Comparison of ENCODE assay signal across 8 cellular contexts in the genomic region with DNA sequence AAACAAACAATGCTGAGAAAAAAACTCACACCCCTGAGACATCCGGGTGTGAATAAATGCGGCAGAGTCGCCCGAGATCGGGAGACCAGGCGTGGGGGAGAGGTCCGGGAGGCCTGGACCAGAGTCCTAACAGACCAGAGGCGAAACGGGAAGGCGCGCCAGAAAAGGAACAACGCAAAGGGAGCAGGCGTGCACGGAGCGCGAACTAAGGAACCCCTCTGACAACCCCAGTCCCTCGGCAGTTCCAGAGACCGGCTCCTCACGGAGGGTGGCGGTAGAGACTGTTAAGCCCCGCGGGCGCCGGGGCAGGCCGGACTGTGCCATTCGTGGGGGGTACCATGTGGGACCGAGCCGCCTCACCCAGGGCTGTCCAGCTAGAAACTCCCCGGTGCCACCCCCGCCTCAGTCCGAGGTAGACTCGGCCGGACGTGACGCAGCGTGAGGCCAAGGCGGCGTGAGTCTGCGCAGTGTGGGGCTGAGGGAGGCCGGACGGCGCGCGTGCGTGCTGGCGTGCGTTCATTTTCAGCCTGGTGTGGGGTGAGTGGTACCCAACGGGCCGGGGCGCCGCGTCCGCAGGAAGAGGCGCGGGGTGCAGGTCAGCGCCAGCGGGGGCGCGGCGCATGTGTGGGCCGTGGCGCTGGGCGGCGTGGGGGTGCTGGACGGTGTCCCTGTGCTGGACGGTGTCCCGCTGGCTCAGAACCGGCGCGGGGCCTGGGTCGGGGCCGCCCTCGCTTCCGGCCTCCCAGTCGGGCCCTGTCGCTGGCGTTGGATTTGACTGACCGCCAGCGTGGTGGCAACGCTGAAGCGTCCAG. TPM values are rescaled to one million over a fixed set of nuclear protein-coding genes. Genes with fewer than 3 reads are reported as not detected.
DNase-seq lines count a peak whose midpoint lies in the region; ATAC-seq, FAIRE-seq and TF ChIP-seq lines count a peak whose summit lies in the region.

Gene PARK7 (plus strand): TSS at position 513 of the 812 bp plus-strand sequence. CDS start 1,075 bp downstream, outside the sequence.

- H3K56ac ChIP-seq in IMR-90 (ENCODE audit: extremely low read depth, insufficient read depth, low read length) = peak within 1 kb of the TSS; percentile 99

- peak within 1 kb of the TSS; percentile 85 for H3K4ac ChIP-seq in IMR-90 (ENCODE audit: low read depth, low read length)

- H2BK120ac ChIP-seq in IMR-90 (ENCODE audit: low read depth, low read length) = peak within 1 kb of the TSS; percentile 39

- DNase-seq in DMS153 (lab: John Stamatoyannopoulos, UW) (peak; percentile 99), IMR-90 (peak; percentile 99), OCI-LY7 (ENCODE audit: low spot score) (peak; percentile 99), activated T-cell treated with anti-CD3 and anti-CD28 coated beads for 1 hour (ENCODE audit: low read depth) (peak; percentile 99), endothelial cell of umbilical vein (ENCODE audit: low read depth, low spot score) (peak; percentile 100), middle frontal gyrus (ENCODE audit: extremely low spot score, low spot score) (peak; percentile 98)
- peak; percentile 100 for DNase-seq in stimulated activated CD8-positive, alpha-beta memory T cell treated with anti-CD3 and anti-CD28 coated beads, Interleukin-2, amount 100 ng/mL, for 48 hours (ENCODE audit: low read depth in 2 of 2)

- H4K8ac ChIP-seq in IMR-90 (ENCODE audit: low read depth in 2 of 2, low read length in 2 of 2) = peak within 1 kb of the TSS; percentile 78 to 92

- no peak within 1 kb of the TSS for H2BK20ac ChIP-seq in IMR-90 (ENCODE audit: low read depth, low read length)

- in situ Hi-C loops in IMR-90 (cut with MboI; ENCODE audit: low sequenced_read_pairs) = no loop called here

- CTCF ChIA-PET in IMR-90 (lab: Yijun Ruan, JAX) (interaction anchor here (1.5 kb wide), 1 partner anchor 14 kb away, joined by 5 read pairs; no protein-coding TSS in a partner anchor), OCI-LY7 (lab: Charles Lee; ENCODE audit: unreplicated experiment) (no interaction called here), endothelial cell of umbilical vein (lab: Charles Lee) (interaction anchor here (1.0 to 1.6 kb wide), 2 partner anchors 353 to 388 kb away, joined by 3 read pairs; no protein-coding TSS in a partner anchor)

- H3K4me2 ChIP-seq in IMR-90 (ENCODE audit: low read depth, low read length) (peak within 1 kb of the TSS; percentile 80), OCI-LY7 (ENCODE audit: low read length) (peak within 1 kb of the TSS; percentile 87), endothelial cell of umbilical vein (ENCODE audit: insufficient read depth, low read length) (peak within 1 kb of the TSS; percentile 97)

- TF ChIP-seq POLR2A in IMR-90 (IDR thresholded peaks at IDR 0.05; ENCODE audit: low read depth, low read length) = peak; percentile 98
- peak; percentile 99 for TF ChIP-seq POLR2A in endothelial cell of umbilical vein (IDR thresholded peaks at IDR 0.05; ENCODE audit: low read depth, low read length)

- peak; percentile 55 for TF ChIP-seq RAD21 in IMR-90 (IDR thresholded peaks at IDR 0.05; ENCODE audit: low read length)

- H4K20me1 ChIP-seq in IMR-90 (ENCODE audit: insufficient read depth, low read length) (peaks cover 8% of the 10 kb centered on the region), OCI-LY7 (ENCODE audit: insufficient read depth, low read length) (no peaks in the 10 kb centered on the region; the same call in 1 of the 2 replicates), endothelial cell of umbilical vein (replicated peaks; ENCODE audit: control insufficient read depth, extremely low read depth, insufficient read depth, low read length) (no peaks in the 10 kb centered on the region)

- peak within 1 kb of the TSS; percentile 15; the same call in 1 of the 3 replicates for H2BK15ac ChIP-seq in IMR-90 (ENCODE audit: low read depth, low read length)

- H3K9me3 ChIP-seq in IMR-90 (ENCODE audit: control insufficient read depth, insufficient read depth, low read length) = no peaks in the 10 kb centered on the region
- no peaks in the 10 kb centered on the region for H3K9me3 ChIP-seq in OCI-LY7 (ENCODE audit: low read length)
- no peaks in the 10 kb centered on the region for H3K9me3 ChIP-seq in endothelial cell of umbilical vein (replicated peaks; ENCODE audit: control insufficient read depth, insufficient read depth, low read length)

- H3K4me3 ChIP-seq in IMR-90 (ENCODE audit: insufficient read depth, low read depth, low read length) (peak within 1 kb of the TSS; percentile 79), OCI-LY7 (ENCODE audit: low read depth, low read length, poor library complexity, severe bottlenecking) (peak within 1 kb of the TSS; percentile 84), endothelial cell of umbilical vein (replicated peaks in 1 of 3; ENCODE audit: insufficient read depth in 1 of 3, low read depth in 1 of 3, low read length in 3 of 3) (peak within 1 kb of the TSS; percentile 60 to 91 (median 81))

- intact Hi-C loops in IMR-90 (cut with micrococcal nuclease) = loop anchor here (2.0 kb wide), 1 partner anchor 295 kb away; no protein-coding TSS in a partner anchor
- intact Hi-C loops in OCI-LY7 (cut with micrococcal nuclease; ENCODE audit: unreplicated experiment) = loop anchor here (5.0 kb wide), 1 partner anchor 189 kb away; the partner anchor contains the start of gene VAMP3
- intact Hi-C loops in endothelial cell of umbilical vein (cut with micrococcal nuclease) = loop anchor here (1.0 to 5.0 kb wide), 2 partner anchors 179 to 294 kb away; partner anchors contain the start of gene PER3

- H3K9me1 ChIP-seq in IMR-90 (ENCODE audit: insufficient read depth, low read length) (no peaks in the 10 kb centered on the region; the same call in 1 of the 2 replicates), endothelial cell of umbilical vein (replicated peaks; ENCODE audit: control insufficient read depth, extremely low read depth, insufficient read depth, low read length) (no peaks in the 10 kb centered on the region)

- no peaks in the 10 kb centered on the region for H3K9me2 ChIP-seq in OCI-LY7 (ENCODE audit: insufficient read depth, low read length)

- 0 out of 2 replicates have a peak, but pooled peaks cover under 1% of the 10 kb centered on the region for H3K4me1 ChIP-seq in IMR-90 (ENCODE audit: control insufficient read depth, insufficient read depth, low read length)
- H3K4me1 ChIP-seq in OCI-LY7 (ENCODE audit: insufficient read depth, low read length, poor library complexity, severe bottlenecking) = peaks cover 26% of the 10 kb centered on the region
- H3K4me1 ChIP-seq in endothelial cell of umbilical vein (ENCODE audit: control insufficient read depth, extremely low read depth, insufficient read depth, low read length) = peaks cover 14% of the 10 kb centered on the region

- peak within 1 kb of the TSS; percentile 88 for H3K23ac ChIP-seq in IMR-90 (ENCODE audit: low read depth, low read length)

- POLR2A ChIA-PET in IMR-90 (lab: Charles Lee; ENCODE audit: unreplicated experiment) = no interaction called here
- POLR2A ChIA-PET in OCI-LY7 (lab: Charles Lee) = interaction anchor here (1.4 kb wide), 1 partner anchor 15 kb away, joined by 3 read pairs; no protein-coding TSS in a partner anchor
- POLR2A ChIA-PET in endothelial cell of umbilical vein (lab: Charles Lee) = interaction anchor here (0.6 kb wide), 2 partner anchors 56 to 178 kb away, joined by 5 to 8 read pairs; partner anchors contain the start of gene PER3

- peak within 1 kb of the TSS; percentile 76; the same call in 1 of the 2 replicates for H4K5ac ChIP-seq in IMR-90 (ENCODE audit: low read depth, low read length)

- peak; percentile 84 for FAIRE-seq in endothelial cell of umbilical vein (lab: Jason Lieb, UNC)

- TF ChIP-seq CTCF in IMR-90 (conservative IDR thresholded peaks at IDR 0.05; ENCODE audit: low read depth, low read length) = peak; percentile 67
- TF ChIP-seq CTCF in OCI-LY7 (conservative IDR thresholded peaks at IDR 0.05; ENCODE audit: low read length) = peak; percentile 65
- TF ChIP-seq CTCF in endothelial cell of umbilical vein (IDR thresholded peaks at IDR 0.05; ENCODE audit: extremely low read depth in 1 of 2, insufficient read depth in 1 of 2, low read depth in 1 of 2, low read length in 2 of 2) = peak; percentile 22 to 64

- peaks cover 25 to 47% of the 10 kb centered on the region in 2 experiments for H3K79me1 ChIP-seq in IMR-90 (ENCODE audit: low read depth in 1 of 2, low read length in 2 of 2)

- peaks cover 22% of the 10 kb centered on the region for H3K36me3 ChIP-seq in IMR-90 (ENCODE audit: control insufficient read depth, insufficient read depth, low read length)
- H3K36me3 ChIP-seq in OCI-LY7 (ENCODE audit: insufficient read depth, low read length) = peaks cover 38% of the 10 kb centered on the region
- peaks cover 7 to 13% of the 10 kb centered on the region in 2 experiments for H3K36me3 ChIP-seq in endothelial cell of umbilical vein (ENCODE audit: control insufficient read depth in 2 of 2, extremely low read depth in 1 of 2, insufficient read depth in 2 of 2, low read length in 2 of 2)

- H3K27ac ChIP-seq in IMR-90 (ENCODE audit: insufficient read depth, low read length) (peak within 1 kb of the TSS; percentile 82), OCI-LY7 (ENCODE audit: low read depth, low read length, poor library complexity, severe bottlenecking) (peak within 1 kb of the TSS; percentile 68), endothelial cell of umbilical vein (ENCODE audit: insufficient read depth, low read depth, low read length) (peak within 1 kb of the TSS; percentile 82)

- peaks cover 33% of the 10 kb centered on the region for H3K79me2 ChIP-seq in OCI-LY7 (ENCODE audit: insufficient read depth, low read depth, low read length)
- H3K79me2 ChIP-seq in endothelial cell of umbilical vein (ENCODE audit: control insufficient read depth, insufficient read depth, low read length) = peaks cover 33% of the 10 kb centered on the region

- dilution Hi-C loops in IMR-90 (cut with HindIII; ENCODE audit: low sequenced_read_pairs, unreplicated experiment) = no loop called here
- dilution Hi-C loops in endothelial cell of umbilical vein (cut with MboI; ENCODE audit: extremely low pct_ligation_motif_present, low sequenced_read_pairs) = no loop called here

- peak within 1 kb of the TSS; percentile 70 for H3K18ac ChIP-seq in IMR-90 (ENCODE audit: low read depth, low read length)

- peak within 1 kb of the TSS; percentile 89 for H3K14ac ChIP-seq in IMR-90 (replicated peaks; ENCODE audit: low read depth, low read length)

- H3K27me3 ChIP-seq in IMR-90 (ENCODE audit: control insufficient read depth, insufficient read depth, low read length) (no peaks in the 10 kb centered on the region), endothelial cell of umbilical vein (ENCODE audit: control insufficient read depth in 2 of 2, insufficient read depth in 2 of 2, low read length in 2 of 2) (no peaks in the 10 kb centered on the region)

- 1% methylated on average over 44 of the region's 81 CpGs; no CpG with 5 or more reads in 1 of the 2 experiments for WGBS in IMR-90 (ENCODE audit: extremely low coverage in 2 of 2, insufficient read length in 1 of 2), 2 experiments

- H3K9ac ChIP-seq in IMR-90 (ENCODE audit: low read depth, low read length) (peak within 1 kb of the TSS; percentile 97), endothelial cell of umbilical vein (replicated peaks; ENCODE audit: extremely low read depth, insufficient read depth, low read length) (peak within 1 kb of the TSS; percentile 90)

- peak within 1 kb of the TSS; percentile 93 for H2BK5ac ChIP-seq in IMR-90 (ENCODE audit: low read depth, low read length, poor library complexity, severe bottlenecking)

- BruUV-seq in IMR-90 (replicated peaks; lab: Mats Ljungman, UMichigan) (no TSS peak), OCI-LY7 (replicated peaks; lab: Mats Ljungman, UMichigan) (no TSS peak), endothelial cell of umbilical vein (replicated peaks; lab: Mats Ljungman, UMichigan) (no TSS peak)

- peak within 1 kb of the TSS; percentile 87; the same call in 1 of the 2 replicates for H2AK5ac ChIP-seq in IMR-90 (ENCODE audit: low read depth, low read length)

- H2AK9ac ChIP-seq in IMR-90 (replicated peaks; ENCODE audit: low read depth, low read length, poor library complexity) = peak within 1 kb of the TSS; percentile 66

- H4K91ac ChIP-seq in IMR-90 (ENCODE audit: insufficient read depth, low read depth, low read length) = peak within 1 kb of the TSS; percentile 89

- H2AFZ ChIP-seq in IMR-90 (replicated peaks; ENCODE audit: low read length, poor library complexity) (peak within 1 kb of the TSS; percentile 98), OCI-LY7 (ENCODE audit: low read length) (peak within 1 kb of the TSS; percentile 81), endothelial cell of umbilical vein (ENCODE audit: low read depth, low read length) (peak within 1 kb of the TSS; percentile 70)

- ATAC-seq in GM21528 (IDR thresholded peaks at IDR 0.05; ENCODE audit: low FRiP score, unreplicated experiment) (peak; percentile 94), IMR-90 (ENCODE audit: low read depth) (peak; percentile 99)

RNA-seq across cellular contexts. Expression of gene PARK7, which starts in this region (rescaled TPM):
- total RNA-seq in IMR-90 (2012; rRNA removed) = 207 and 384 TPM in 2 replicates
- 348 and 357 TPM in 2 replicates for polyA plus RNA-seq in IMR-90 (2012; rRNA removed)
- polyA plus RNA-seq in IMR-90 (2012; cell fraction: cytosol; rRNA removed) = 108 and 179 TPM in 2 replicates
- 19.8 and 112 TPM in 2 replicates for polyA plus RNA-seq in IMR-90 (2012; cell fraction: nucleus; rRNA removed; ENCODE audit: low replicate concordance)
- 138 and 204 TPM in 2 replicates for total RNA-seq in OCI-LY7 (2014; rRNA removed; shearing (Covaris generic))
- total RNA-seq in OCI-LY7 (2022) = 272 and 306 TPM in 2 replicates
- total RNA-seq in endothelial cell of umbilical vein = 289 and 294 TPM in 2 replicates
- 150 and 203 TPM in 2 replicates for polyA plus RNA-seq in endothelial cell of umbilical vein
- 303 and 333 TPM in 2 replicates for polyA plus RNA-seq in endothelial cell of umbilical vein (2011; cell fraction: cytosol; rRNA removed)
- 105 and 149 TPM in 2 replicates for polyA plus RNA-seq in endothelial cell of umbilical vein (2011; cell fraction: nucleus; rRNA removed)
- 348 and 439 TPM in 2 replicates for polyA plus RNA-seq in endothelial cell of umbilical vein (2012)
- 70.4 and 105 TPM in 2 replicates for polyA minus RNA-seq in endothelial cell of umbilical vein
- polyA minus RNA-seq in endothelial cell of umbilical vein (2011; cell fraction: cytosol; rRNA and poly(A)+ RNA removed) = 71.3 TPM
- 22.5 and 25.2 TPM in 2 replicates for polyA minus RNA-seq in endothelial cell of umbilical vein (2011; cell fraction: nucleus; rRNA and poly(A)+ RNA removed)

Comparison
In these comparisons a context has a peak if more than half of its experiments do, and no peak if none do; other contexts are left out.
1. Peak in every context shown above with its lines: DNase-seq, ATAC-seq, H3K4me3 ChIP-seq and H3K27ac ChIP-seq.